Comparison of ENCODE assay signal across 14 cellular contexts in genomic region chr13:27264648-27265047, GRCh38. TPM values are rescaled to one million over a fixed set of nuclear protein-coding genes. Genes with fewer than 3 reads are reported as not detected.
A peak's percentile ranks its signal among the peaks of the same experiment; 100 is the strongest.
DNase-seq lines count a peak whose midpoint lies in the region; ATAC-seq and TF ChIP-seq lines count a peak whose summit lies in the region.
"Had no signal": no experiment of that assay in that cellular context is flagged by ENCODE, and none has a peak within 500 bp of the region (broad histone marks: within the 10 kb centered on the region; RNA-seq: fewer than 3 reads in every experiment).

No MANE protein-coding gene starts in this region.

- H3K36me3 ChIP-seq in testis (ENCODE audit: low read depth, missing control alignments) = no peaks in the 10 kb centered on the region

- H3K4me3 Mint-ChIP-seq in stimulated activated naive CD8-positive, alpha-beta T cell treated with anti-CD3 and anti-CD28 coated beads, Interleukin-15, Interleukin-2, amounts not matched to agents 100 ng/mL and 50 ng/mL, for 24 hours = no peak overlapping the region
- no peak overlapping the region for H3K4me3 Mint-ChIP-seq in stimulated activated naive CD8-positive, alpha-beta T cell treated with anti-CD3 and anti-CD28 coated beads, Interleukin-15, amount 100 ng/mL, for 72 hours
- H3K4me3 Mint-ChIP-seq in central memory CD8-positive, alpha-beta T cell = no peak overlapping the region
- no peak overlapping the region for H3K4me3 Mint-ChIP-seq in naive B cell
- H3K4me3 Mint-ChIP-seq: T-helper 1 cell treated with Interleukin-12 subunit alpha and Interleukin-12 subunit beta and Interleukin-4 antibody, amounts not matched to agents 30 μg/mL and 1 μg/mL, for 36 hours had no signal

- no peaks in the 10 kb centered on the region for H3K9me3 ChIP-seq in testis
- H3K9me3 ChIP-seq: upper lobe of left lung had no signal

- peak overlapping the region; percentile 6 for H3K27ac Mint-ChIP-seq in stimulated activated naive CD8-positive, alpha-beta T cell treated with anti-CD3 and anti-CD28 coated beads, Interleukin-15, Interleukin-2, amounts not matched to agents 100 ng/mL and 50 ng/mL, for 24 hours
- no peak overlapping the region for H3K27ac Mint-ChIP-seq in stimulated activated naive CD8-positive, alpha-beta T cell treated with anti-CD3 and anti-CD28 coated beads, Interleukin-15, amount 100 ng/mL, for 72 hours
- H3K27ac Mint-ChIP-seq in central memory CD8-positive, alpha-beta T cell (ENCODE audit: low read depth) = peak overlapping the region; percentile 61
- H3K27ac Mint-ChIP-seq in naive B cell = peak overlapping the region in 5 of 6 donors; percentile 13 to 75 (median 39)
- H3K27ac Mint-ChIP-seq: T-helper 1 cell treated with Interleukin-12 subunit alpha and Interleukin-12 subunit beta and Interleukin-4 antibody, amounts not matched to agents 30 μg/mL and 1 μg/mL, for 36 hours had no signal

- no peaks in the 10 kb centered on the region for H3K9me3 Mint-ChIP-seq in stimulated activated naive CD8-positive, alpha-beta T cell treated with anti-CD3 and anti-CD28 coated beads, Interleukin-15, Interleukin-2, amounts not matched to agents 100 ng/mL and 50 ng/mL, for 24 hours
- H3K9me3 Mint-ChIP-seq in stimulated activated naive CD8-positive, alpha-beta T cell treated with anti-CD3 and anti-CD28 coated beads, Interleukin-15, amount 100 ng/mL, for 72 hours = no peaks in the 10 kb centered on the region
- H3K9me3 Mint-ChIP-seq in central memory CD8-positive, alpha-beta T cell = no peaks in the 10 kb centered on the region
- H3K9me3 Mint-ChIP-seq in naive B cell = no peaks in the 10 kb centered on the region
- H3K9me3 Mint-ChIP-seq: T-helper 1 cell treated with Interleukin-12 subunit alpha and Interleukin-12 subunit beta and Interleukin-4 antibody, amounts not matched to agents 30 μg/mL and 1 μg/mL, for 36 hours had no signal

- H3K36me3 Mint-ChIP-seq in stimulated activated naive CD8-positive, alpha-beta T cell treated with anti-CD3 and anti-CD28 coated beads, Interleukin-15, Interleukin-2, amounts not matched to agents 100 ng/mL and 50 ng/mL, for 24 hours (ENCODE audit: low read depth) = peaks cover 25% of the 10 kb centered on the region
- H3K36me3 Mint-ChIP-seq in central memory CD8-positive, alpha-beta T cell (ENCODE audit: insufficient read depth) = peaks cover 12% of the 10 kb centered on the region
- no peaks in the 10 kb centered on the region for H3K36me3 Mint-ChIP-seq in naive B cell

- intact Hi-C loops in testis (cut with DNase I; ENCODE audit: low total_unique reads) = no loop called here

- no peak for TF ChIP-seq CTCF in testis (IDR thresholded peaks at IDR 0.05)

- no peak for ATAC-seq in stimulated activated naive CD8-positive, alpha-beta T cell treated with anti-CD3 and anti-CD28 coated beads, Interleukin-15, amount 100 ng/mL, for 72 hours
- no peak for ATAC-seq in central memory CD8-positive, alpha-beta T cell (replicated peaks; ENCODE audit: extremely low read depth, poor library complexity, severe bottlenecking)
- ATAC-seq in naive B cell (ENCODE audit: low read depth in 2 of 2) (no peak), HG02852 (IDR thresholded peaks at IDR 0.05; ENCODE audit: unreplicated experiment) (no peak), GM21529 (IDR thresholded peaks at IDR 0.05; ENCODE audit: unreplicated experiment) (no peak)
- ATAC-seq: activated CD4-positive, CD25-positive, alpha-beta regulatory T cell treated with anti-CD3 and anti-CD28 coated beads, Interleukin-2, amount 50 U/mL, for 24 hours had no signal

- no peak for DNase-seq in stimulated activated naive CD8-positive, alpha-beta T cell treated with anti-CD3 and anti-CD28 coated beads, Interleukin-15, amount 100 ng/mL, for 72 hours
- no peak for DNase-seq in central memory CD8-positive, alpha-beta T cell (ENCODE audit: low spot score in 2 of 2)
- DNase-seq in naive B cell (no peak), GM19238 (ENCODE audit: insufficient read length, low spot score) (no peak), testis (no peak)
- DNase-seq: AML-193, cortex of kidney, kidney glomerular epithelial cell had no signal

- no peak overlapping the region for H3K4me3 ChIP-seq in testis
- H3K4me3 ChIP-seq: upper lobe of left lung had no signal

- no peaks in the 10 kb centered on the region for H3K4me1 ChIP-seq in testis

- no peak overlapping the region for H3K27ac ChIP-seq in testis

- 35 to 60% methylated on average over 1 of the region's 1 CpG for WGBS in testis, 2 donors

- H3K27me3 ChIP-seq in testis = no peaks in the 10 kb centered on the region
- H3K27me3 ChIP-seq: upper lobe of left lung had no signal

- peaks cover 57% of the 10 kb centered on the region for H3K4me1 Mint-ChIP-seq in stimulated activated naive CD8-positive, alpha-beta T cell treated with anti-CD3 and anti-CD28 coated beads, Interleukin-15, Interleukin-2, amounts not matched to agents 100 ng/mL and 50 ng/mL, for 24 hours (ENCODE audit: low read depth)
- peaks cover 39% of the 10 kb centered on the region for H3K4me1 Mint-ChIP-seq in stimulated activated naive CD8-positive, alpha-beta T cell treated with anti-CD3 and anti-CD28 coated beads, Interleukin-15, amount 100 ng/mL, for 72 hours
- peaks cover 21% of the 10 kb centered on the region for H3K4me1 Mint-ChIP-seq in central memory CD8-positive, alpha-beta T cell
- H3K4me1 Mint-ChIP-seq in naive B cell = peaks cover 56 to 67% (median 57%) of the 10 kb centered on the region in 3 donors

- H3K27me3 Mint-ChIP-seq in stimulated activated naive CD8-positive, alpha-beta T cell treated with anti-CD3 and anti-CD28 coated beads, Interleukin-15, Interleukin-2, amounts not matched to agents 100 ng/mL and 50 ng/mL, for 24 hours = no peaks in the 10 kb centered on the region
- no peaks in the 10 kb centered on the region for H3K27me3 Mint-ChIP-seq in stimulated activated naive CD8-positive, alpha-beta T cell treated with anti-CD3 and anti-CD28 coated beads, Interleukin-15, amount 100 ng/mL, for 72 hours
- no peaks in the 10 kb centered on the region for H3K27me3 Mint-ChIP-seq in central memory CD8-positive, alpha-beta T cell
- no peaks in the 10 kb centered on the region for H3K27me3 Mint-ChIP-seq in naive B cell

- TF ChIP-seq POLR2A in testis (IDR thresholded peaks at IDR 0.05) = no peak

RNA-seq across cellular contexts. Expression of gene RASL11A, which starts 6.0 kb away (rescaled TPM):
- polyA plus RNA-seq in naive B cell (ENCODE audit: low read depth in 6 of 6) (10 to 100 TPM in 2 of 6 donors, 1 to 10 TPM in 3, not detected in 1; 1.2 to 15.9 (median 9.5) TPM), testis (ENCODE audit: insufficient read depth, low read depth, low replicate concordance) (11.8 TPM)
- 1 to 10 TPM; 8.2 to 10.0 TPM for total RNA-seq in testis

RNA-seq across cellular contexts. Expression of gene RPL21, which starts 13.3 kb away (rescaled TPM):
- polyA plus RNA-seq in naive B cell (ENCODE audit: low read depth in 6 of 6) = 1,000 to 10,000 TPM; 5,049 to 7,554 (median 6,763) TPM
- total RNA-seq in testis = 100 to 1,000 TPM; 200 to 353 TPM
- polyA plus RNA-seq in testis (ENCODE audit: insufficient read depth, low read depth, low replicate concordance) = 996 TPM

Comparison
In these comparisons a context has a peak if more than half of its experiments do, and no peak if none do; other contexts are left out.
1. H3K27ac Mint-ChIP-seq: peak in stimulated activated naive CD8-positive, alpha-beta T cell treated with anti-CD3 and anti-CD28 coated beads, Interleukin-15, Interleukin-2, amounts not matched to agents 100 ng/mL and 50 ng/mL, for 24 hours (single experiment), central memory CD8-positive, alpha-beta T cell (single experiment) and naive B cell (5 of 6); none in stimulated activated naive CD8-positive, alpha-beta T cell treated with anti-CD3 and anti-CD28 coated beads, Interleukin-15, amount 100 ng/mL, for 72 hours (0 of 2).